25 cellular contexts compared by ENCODE assay signal in the genomic region with DNA sequence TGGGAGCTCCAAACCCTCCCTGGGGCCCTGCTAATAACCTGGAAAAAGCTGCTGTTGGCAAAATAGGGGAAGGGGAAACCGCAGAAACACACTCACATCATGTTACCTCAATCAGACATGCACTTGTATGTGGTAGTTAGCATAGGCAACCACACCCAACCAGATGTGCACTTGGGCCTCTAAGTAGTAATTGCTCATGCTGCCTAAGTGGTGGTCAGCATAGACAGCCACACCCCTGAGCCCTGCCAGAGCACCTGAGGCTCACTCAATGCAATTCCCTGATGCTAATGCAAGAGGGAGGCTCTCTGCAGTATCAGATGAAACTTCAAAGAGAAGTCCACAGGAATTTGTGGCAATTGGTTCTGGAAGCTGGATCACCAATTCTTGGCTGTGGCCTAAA.
"Had no signal": no experiment of that assay in that cellular context is flagged by ENCODE, and none has a peak within 500 bp of the region (broad histone marks: within the 10 kb centered on the region; RNA-seq: fewer than 3 reads in every experiment).

No MANE protein-coding gene starts in this region.

- H3K4me1 ChIP-seq: prostate gland, right lobe of liver, sigmoid colon, stomach, thyroid gland, tibial nerve, upper lobe of left lung, vagina had no signal

- ATAC-seq: naive thymus-derived CD8-positive, alpha-beta T cell; natural killer cell treated with Interleukin-12 subunit alpha and Interleukin-12 subunit beta and Interleukin-15 and Interleukin-18, amount 100 ng/mL, for 72 hours; right cardiac atrium; right lobe of liver; stimulated activated memory B cell treated with anti-CD40 and anti-IgM and Interleukin-4, amounts not matched to agents 10 μg/mL and 1 μg/mL and 100 μg/mL, for 72 hours had no signal

- DNase-seq: naive B cell; naive thymus-derived CD8-positive, alpha-beta T cell; nephron progenitor cell; nucleus accumbens; ovary; right cardiac atrium; right lobe of liver; sigmoid colon; small intestine; stimulated activated CD4-positive, alpha-beta T cell treated with anti-CD3 and anti-CD28 coated beads, Interleukin-15, amount 100 ng/mL, for 24 hours; stimulated activated CD4-positive, alpha-beta T cell treated with anti-CD3 and anti-CD28 coated beads, Interleukin-2, amount 100 ng/mL, for 24 hours; stimulated activated CD4-positive, alpha-beta T cell treated with anti-CD3 and anti-CD28 coated beads, Interleukin-2, amount 100 ng/mL, for 48 hours; stimulated activated CD4-positive, alpha-beta T cell treated with anti-CD3 and anti-CD28 coated beads, Interleukin-4, amount 100 ng/mL, for 24 hours; stimulated activated naive CD4-positive, alpha-beta T cell; stomach; thyroid gland; trophoblast cell; upper lobe of left lung had no signal

- H3K27ac ChIP-seq: neutrophil, ovary, prostate gland, right lobe of liver, sigmoid colon, stomach, thoracic aorta, thyroid gland, tibial nerve, upper lobe of left lung, vagina had no signal

- H3K27me3 ChIP-seq: neutrophil, ovary, right lobe of liver, sigmoid colon, stomach, thyroid gland, tibial nerve, upper lobe of left lung, vagina had no signal

- H3K4me3 ChIP-seq: ovary, prostate gland, right lobe of liver, sigmoid colon, stomach, thoracic aorta, thyroid gland, tibial nerve, upper lobe of left lung, vagina had no signal
